8 cellular contexts compared by ENCODE assay signal in the genomic region with DNA sequence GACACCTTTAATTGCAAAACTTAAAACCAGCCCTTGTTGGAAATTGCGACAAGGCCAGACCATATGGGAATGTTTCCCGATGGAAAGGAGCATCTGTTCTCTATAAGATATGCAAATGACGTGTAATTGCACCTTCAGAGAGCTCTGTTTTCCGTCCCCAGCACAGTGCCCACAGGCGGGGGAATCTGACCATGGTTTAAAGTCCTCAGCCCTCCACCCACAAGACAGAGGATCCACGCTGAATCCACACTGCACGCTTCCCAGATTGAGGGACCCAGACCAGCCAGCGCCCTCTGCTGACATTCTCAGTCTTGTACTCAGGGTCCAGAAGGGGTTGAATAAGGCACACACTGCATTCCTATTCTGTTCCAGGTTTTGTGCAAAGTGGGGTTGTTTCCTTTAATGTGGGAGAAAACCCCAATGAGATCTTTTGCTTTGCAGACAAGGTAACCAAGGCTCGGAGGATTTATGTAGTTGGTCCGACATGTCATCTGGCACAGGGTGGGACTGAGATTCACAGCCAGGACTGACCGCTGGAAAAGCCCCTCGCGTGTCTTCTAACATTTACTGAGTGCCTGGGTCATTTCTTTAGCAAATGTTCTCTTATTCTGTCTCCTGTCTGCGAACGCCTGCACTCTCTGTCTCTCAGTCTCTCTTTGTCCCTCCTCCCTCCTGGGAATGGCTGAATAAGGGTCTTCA. TPM values are rescaled to one million over a fixed set of nuclear protein-coding genes. Genes with fewer than 3 reads are reported as not detected.
DNase-seq lines count a peak whose midpoint lies in the region; ATAC-seq, FAIRE-seq and TF ChIP-seq lines count a peak whose summit lies in the region.

No MANE protein-coding gene starts in this region.

- intact Hi-C loops in K562 (cut with micrococcal nuclease), result loop anchor here (1.0 kb wide), 1 partner anchor 101 kb away; no protein-coding TSS in a partner anchor

- peak; percentile 66 for FAIRE-seq in K562 (lab: Jason Lieb, UNC)

- no peaks in the 10 kb centered on the region for H3K9me3 Mint-ChIP-seq in GM23338

- H3K9me2 ChIP-seq in GM23338 (ENCODE audit: insufficient read depth), result no peaks in the 10 kb centered on the region

- H3K36me3 ChIP-seq in GM23338 (ENCODE audit: insufficient read depth) (no peaks in the 10 kb centered on the region), OCI-LY3 (replicated peaks; ENCODE audit: low read depth, low read length) (no peaks in the 10 kb centered on the region), K562 (ENCODE audit: control insufficient read depth, insufficient read depth, low read length) (no peaks in the 10 kb centered on the region), smooth muscle cell (ENCODE audit: low read depth) (no peaks in the 10 kb centered on the region)

- no TSS peak for BruUV-seq in K562 (replicated peaks; lab: Mats Ljungman, UMichigan)

- H3K9ac ChIP-seq in OCI-LY3 (ENCODE audit: low read length), result no peak overlapping the region
- H3K9ac ChIP-seq in K562 (ENCODE audit: insufficient read depth in 1 of 2, low read depth in 2 of 2, low read length in 2 of 2), result no peak overlapping the region
- H3K9ac ChIP-seq in smooth muscle cell (ENCODE audit: low read depth), result no peak overlapping the region

- CTCF ChIA-PET in K562 (lab: Yijun Ruan, JAX; ENCODE audit: low intra/inter-chr PET ratio), result interaction anchor here (1.6 kb wide), 1 partner anchor 101 kb away, joined by 5 read pairs; no protein-coding TSS in a partner anchor

- under 1% methylated on average over 15 of the region's 15 CpGs for WGBS in K562 (ENCODE audit: insufficient coverage, low coverage, missing lambda C conversion rate)
- WGBS in smooth muscle cell (ENCODE audit: low lambda C conversion rate), result 36% methylated on average over 15 of the region's 15 CpGs

- no peaks in the 10 kb centered on the region; the same call in 2 of the 3 replicates for H3K36me3 Mint-ChIP-seq in GM23338 (ENCODE audit: low read depth)

- H3K27ac ChIP-seq in GM23338 (ENCODE audit: low read depth) (no peak overlapping the region), OCI-LY3 (ENCODE audit: low read length) (no peak overlapping the region), K562 (ENCODE audit: extremely low read depth, low read depth, low read length) (no peak overlapping the region), smooth muscle cell (ENCODE audit: low read depth) (no peak overlapping the region)

- POLR2A ChIA-PET in K562 (lab: Yijun Ruan, JAX), result no interaction called here

- H3K4me2 ChIP-seq in GM23338 (no peak overlapping the region), OCI-LY3 (ENCODE audit: low read length) (no peak overlapping the region), K562 (ENCODE audit: insufficient read depth, low read length) (no peak overlapping the region), smooth muscle cell (peak overlapping the region; percentile 35)

- H3F3A ChIP-seq in GM23338 (replicated peaks; ENCODE audit: low read depth), result no peaks in the 10 kb centered on the region
- H3F3A ChIP-seq in smooth muscle cell (ENCODE audit: low read depth), result no peaks in the 10 kb centered on the region

- DNase-seq in ACHN (peak; percentile 47), GM23338 (ENCODE audit: low spot score) (peak; percentile 79), K562 (ENCODE audit: extremely low read depth in 1 of 4, low spot score in 3 of 4) (peak; percentile 19 to 44 (median 27)), iPS DF 4.7 (ENCODE audit: extremely low read depth, low spot score) (peak; percentile 25), smooth muscle cell (lab: John Stamatoyannopoulos, UW; ENCODE audit: unreplicated experiment) (peak; percentile 16), NCI-H774 (lab: John Stamatoyannopoulos, UW) (no peak)

- ATAC-seq in GM23338, result peak; percentile 99
- ATAC-seq in K562, result peak; percentile 90
- no peak for ATAC-seq in GM21360 (IDR thresholded peaks at IDR 0.05; ENCODE audit: unreplicated experiment)

- H3K9me3 ChIP-seq in OCI-LY3 (ENCODE audit: insufficient read depth, low read length), result no peaks in the 10 kb centered on the region
- H3K9me3 ChIP-seq in K562 (replicated peaks; ENCODE audit: control insufficient read depth, insufficient read depth, low read depth, low read length), result no peaks in the 10 kb centered on the region
- H3K9me3 ChIP-seq in smooth muscle cell (replicated peaks; ENCODE audit: low read depth), result no peaks in the 10 kb centered on the region

- in situ Hi-C loops in ACHN (cut with HindIII; ENCODE audit: low pct_ligation_motif_present, low pct_unique_long_range_greater_than_20kb, low sequenced_read_pairs) (no loop called here), K562 (cut with MboI) (loop anchor here (5.0 kb wide), 1 partner anchor 104 kb away; no protein-coding TSS in a partner anchor)

- peaks cover 10% of the 10 kb centered on the region for H3K27me3 Mint-ChIP-seq in GM23338 (ENCODE audit: insufficient read depth, low read depth, poor library complexity)

- H3K79me2 ChIP-seq in GM23338 (replicated peaks; ENCODE audit: insufficient read depth), result no peaks in the 10 kb centered on the region
- H3K79me2 ChIP-seq in OCI-LY3 (ENCODE audit: low read length), result no peaks in the 10 kb centered on the region
- H3K79me2 ChIP-seq in K562 (ENCODE audit: control insufficient read depth, insufficient read depth, low read length), result no peaks in the 10 kb centered on the region
- no peaks in the 10 kb centered on the region for H3K79me2 ChIP-seq in smooth muscle cell (ENCODE audit: low read depth)

- H4K20me1 ChIP-seq in GM23338 (replicated peaks; ENCODE audit: insufficient read depth) (no peaks in the 10 kb centered on the region), OCI-LY3 (ENCODE audit: insufficient read depth, low read length) (no peaks in the 10 kb centered on the region), K562 (replicated peaks; ENCODE audit: control insufficient read depth, insufficient read depth, low read length) (no peaks in the 10 kb centered on the region), smooth muscle cell (ENCODE audit: low read depth) (no peaks in the 10 kb centered on the region)

- no peak for TF ChIP-seq EP300 in K562 (IDR thresholded peaks at IDR 0.05; ENCODE audit: low read length)

- no peak overlapping the region for H3K27ac Mint-ChIP-seq in GM23338

- H3K27me3 ChIP-seq in GM23338 (ENCODE audit: insufficient read depth) (no peaks in the 10 kb centered on the region), OCI-LY3 (ENCODE audit: low read depth, low read length) (peaks cover 9% of the 10 kb centered on the region), K562 (ENCODE audit: control insufficient read depth in 2 of 2, insufficient read depth in 2 of 2, low read length in 2 of 2) (peaks cover 0 to 5% of the 10 kb centered on the region in 2 experiments; a peak in 1 of 5 replicates), smooth muscle cell (ENCODE audit: low read depth) (no peaks in the 10 kb centered on the region)

- no peaks in the 10 kb centered on the region for H3K9me1 ChIP-seq in K562 (ENCODE audit: control insufficient read depth, insufficient read depth, low read length)

- TF ChIP-seq POLR2A in K562 (conservative IDR thresholded peaks at IDR 0.05), result no peak

- TF ChIP-seq CTCF in GM23338 (conservative IDR thresholded peaks at IDR 0.05; ENCODE audit: low read depth in 2 of 2) (peak; percentile 74 to 93), OCI-LY3 (IDR thresholded peaks at IDR 0.05; ENCODE audit: low read depth, low read length) (peak; percentile 65), K562 (IDR thresholded peaks at IDR 0.05 in 2 of 3, conservative IDR thresholded peaks at IDR 0.05 in 1 of 3; ENCODE audit: insufficient read depth in 2 of 3, low read depth in 1 of 3, low read length in 3 of 3) (peak; percentile 57 to 58 (median 58)), smooth muscle cell (IDR thresholded peaks at IDR 0.05; ENCODE audit: borderline replicate concordance, insufficient read depth, poor library complexity, severe bottlenecking) (peak; percentile 60)

- H3K4me1 ChIP-seq in GM23338 (ENCODE audit: insufficient read depth) (no peaks in the 10 kb centered on the region), OCI-LY3 (ENCODE audit: low read length) (peaks cover 10% of the 10 kb centered on the region), K562 (replicated peaks in 1 of 2; ENCODE audit: control insufficient read depth in 2 of 2, insufficient read depth in 2 of 2, low read length in 2 of 2) (no peaks in the 10 kb centered on the region), smooth muscle cell (ENCODE audit: low read depth) (peaks cover 4% of the 10 kb centered on the region)

- peaks cover 2% of the 10 kb centered on the region; the same call in 1 of the 3 replicates for H3K4me1 Mint-ChIP-seq in GM23338

- H2AFZ ChIP-seq in GM23338, result peak overlapping the region; percentile 0; the same call in 1 of the 2 replicates
- no peak overlapping the region for H2AFZ ChIP-seq in OCI-LY3 (ENCODE audit: low read depth, low read length)
- no peak overlapping the region for H2AFZ ChIP-seq in K562 (ENCODE audit: low read depth, low read length)
- H2AFZ ChIP-seq in smooth muscle cell (ENCODE audit: low read depth), result peak overlapping the region; percentile 75

- no peak overlapping the region for H3K4me3 Mint-ChIP-seq in GM23338

- peak; percentile 22 to 55; a peak in 3 of 4 replicates for TF ChIP-seq RAD21 in K562 (CRISPR knock-in tag; conservative IDR thresholded peaks at IDR 0.05 in 1 of 2, IDR thresholded peaks at IDR 0.05 in 1 of 2)

- H3K4me3 ChIP-seq in GM23338, result no peak overlapping the region
- no peak overlapping the region for H3K4me3 ChIP-seq in OCI-LY3 (ENCODE audit: low read length)
- H3K4me3 ChIP-seq in K562, result no peak overlapping the region
- no peak overlapping the region for H3K4me3 ChIP-seq in smooth muscle cell

RNA-seq across cellular contexts. Expression of gene KLHL25, which starts 36.8 kb away (rescaled TPM):
- total RNA-seq in GM23338 (2014; rRNA removed; shearing (Covaris generic)), result 28.5 and 38.3 TPM in 2 replicates
- polyA plus RNA-seq in GM23338 (2016; fragmentation: Nextera tagmentation; extraction: Ambion mirVana) (5.2 and 5.8 TPM in 2 replicates), K562 (2011; rRNA removed) (0.11 and 0.12 TPM in 2 replicates), K562 (2014; fragmentation: Illumina TruSeq; extraction: Trizol) (0.04 and 0.28 TPM in 2 replicates), K562 (2014; fragmentation: Nextera tagmentation; extraction: Ambion mirVana) (not detected), K562 (2014; rRNA removed) (0.04 and 0.05 TPM in 2 replicates), smooth muscle cell (5.1 and 6.7 TPM in 2 replicates)
- 0.48 and 0.97 TPM in 2 replicates for total RNA-seq in K562 (2011; cell fraction: chromatin; rRNA removed; ENCODE audit: low replicate concordance)
- 0.66 and 0.83 TPM in 2 replicates for total RNA-seq in K562 (2011; cell fraction: nucleolus; rRNA removed)
- 0.38 and 0.59 TPM in 2 replicates for total RNA-seq in K562 (2011; cell fraction: nucleoplasm; rRNA removed)
- total RNA-seq in K562 (2014; rRNA removed) (0.09 and 0.29 TPM in 2 replicates), K562 (2014; rRNA removed; fragmentation: Illumina TruSeq; extraction: Trizol) (0.03 TPM in 1 of 2 replicates, not detected in the other), K562 (2015; rRNA removed; fragmentation: Illumina TruSeq; extraction: Trizol) (0.14 and 0.15 TPM in 2 replicates), K562 (2021) (0.13 and 0.20 TPM in 2 replicates), smooth muscle cell (5.0 and 10.1 TPM in 2 replicates)
- polyA plus RNA-seq in K562 (2011; cell fraction: cytosol; rRNA removed), result 0.09 and 0.37 TPM in 2 replicates
- 0.18 and 0.41 TPM in 2 replicates for polyA plus RNA-seq in K562 (2011; cell fraction: nucleus; rRNA removed)
- 0.13 and 0.15 TPM in 2 replicates for polyA plus RNA-seq in K562 (2012)
- 0.03 and 0.18 TPM in 2 replicates for polyA minus RNA-seq in K562 (2011; rRNA and poly(A)+ RNA removed)
- 0.64 TPM in 1 of 2 replicates, not detected in the other for polyA minus RNA-seq in K562 (2011; cell fraction: cytosol; rRNA and poly(A)+ RNA removed)
- polyA minus RNA-seq in K562 (2011; cell fraction: nucleus; rRNA and poly(A)+ RNA removed), result 0.11 and 0.13 TPM in 2 replicates

Comparison
In these comparisons a context has a peak if more than half of its experiments do, and no peak if none do; other contexts are left out.
1. H2AFZ ChIP-seq: peak in GM23338 (single experiment) and smooth muscle cell (single experiment); none in OCI-LY3 (single experiment) and K562 (single experiment).
2. Peak in every context shown above with its lines, with median percentiles within 50 percentile points of each other: CTCF ChIP-seq.